ENCODE assay signal across 8 cellular contexts in the genomic region with DNA sequence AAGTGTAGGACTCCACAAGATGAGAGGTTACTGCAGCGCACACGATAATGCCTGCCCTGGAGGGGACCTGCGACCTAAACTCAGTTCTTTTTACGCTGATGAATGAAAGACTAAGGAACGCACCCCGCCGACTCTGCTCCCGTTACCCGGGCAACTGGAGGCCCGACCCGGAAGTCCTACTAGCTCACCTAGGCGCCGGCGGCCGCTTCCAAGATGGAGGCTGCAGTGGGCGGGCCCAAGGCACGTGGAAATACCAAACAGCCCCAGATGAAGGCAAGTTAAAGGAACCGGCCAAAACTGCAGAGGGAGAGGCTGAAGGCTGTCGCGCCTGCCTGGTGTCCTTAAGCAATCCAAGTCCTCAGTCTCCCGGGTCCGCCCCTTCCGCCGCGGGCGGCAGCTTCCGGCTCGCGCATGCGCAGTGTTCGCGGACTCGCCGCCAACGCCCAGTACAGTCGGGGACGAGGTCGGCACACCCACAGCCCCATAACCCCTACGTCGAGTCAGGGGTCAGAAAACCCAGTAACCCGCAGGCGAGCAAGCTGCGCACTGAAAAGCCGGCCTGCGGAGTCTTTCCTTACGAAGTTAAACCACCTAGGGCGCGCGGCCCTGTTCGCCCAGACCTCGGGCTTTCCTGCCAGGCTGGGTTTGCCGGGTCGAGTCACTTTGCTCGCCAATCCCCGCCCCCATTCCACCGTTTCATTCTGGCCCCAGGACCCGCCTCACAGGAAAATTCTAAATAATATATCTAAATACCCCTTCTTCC. TPM values are rescaled to one million over a fixed set of nuclear protein-coding genes. Genes with fewer than 3 reads are reported as not detected.
DNase-seq lines count a peak whose midpoint lies in the region; ATAC-seq and TF ChIP-seq lines count a peak whose summit lies in the region.

Gene SETD4 (minus strand): TSS at position 368 of the 763 bp plus-strand sequence. CDS start 1,638 bp downstream, outside the sequence.

- peak within 1 kb of the TSS; percentile 85 for H3K4ac ChIP-seq in IMR-90 (ENCODE audit: low read depth, low read length)

- peak within 1 kb of the TSS; percentile 74 for H4K5ac ChIP-seq in IMR-90 (ENCODE audit: low read depth, low read length)

- peak within 1 kb of the TSS; percentile 82 for H3K4me2 ChIP-seq in IMR-90 (ENCODE audit: low read depth, low read length)

- dilution Hi-C loops in IMR-90 (cut with HindIII; ENCODE audit: low sequenced_read_pairs, unreplicated experiment): no loop called here

- peak within 1 kb of the TSS; percentile 84 for H2BK120ac ChIP-seq in IMR-90 (ENCODE audit: low read depth, low read length)

- in situ Hi-C loops in IMR-90 (cut with MboI; ENCODE audit: low sequenced_read_pairs): no loop called here

- TF ChIP-seq POLR2A in IMR-90 (IDR thresholded peaks at IDR 0.05; ENCODE audit: low read depth, low read length): peak; percentile 48; the same call in 1 of the 2 replicates

- 0% methylated on average over 24 of the region's 57 CpGs; no CpG with 5 or more reads in 1 of the 2 experiments for WGBS in IMR-90 (ENCODE audit: extremely low coverage in 2 of 2, insufficient read length in 1 of 2), 2 experiments

- intact Hi-C loops in IMR-90 (cut with micrococcal nuclease): loop anchor here (1.0 to 5.0 kb wide), 2 partner anchors 52 to 262 kb away; partner anchors contain the start of gene MORC3

- H3K56ac ChIP-seq in IMR-90 (ENCODE audit: extremely low read depth, insufficient read depth, low read length): peak within 1 kb of the TSS; percentile 71

- no TSS peak for BruUV-seq in IMR-90 (replicated peaks; lab: Mats Ljungman, UMichigan)

- no peak for TF ChIP-seq CTCF in IMR-90 (conservative IDR thresholded peaks at IDR 0.05; ENCODE audit: low read depth, low read length)

- peaks cover 19% of the 10 kb centered on the region for H3K36me3 ChIP-seq in IMR-90 (ENCODE audit: control insufficient read depth, insufficient read depth, low read length)

- H3K9ac ChIP-seq in IMR-90 (ENCODE audit: low read depth, low read length): peak within 1 kb of the TSS; percentile 75

- peaks cover 21 to 34% of the 10 kb centered on the region in 2 experiments for H3K79me1 ChIP-seq in IMR-90 (ENCODE audit: low read depth in 1 of 2, low read length in 2 of 2)

- H4K91ac ChIP-seq in IMR-90 (ENCODE audit: insufficient read depth, low read depth, low read length): peak within 1 kb of the TSS; percentile 86

- DNase-seq in DMS 273 (lab: John Stamatoyannopoulos, UW; ENCODE audit: unreplicated experiment) (peak; percentile 95), IMR-90 (peak; percentile 92), OCI-M1 (lab: John Stamatoyannopoulos, UW) (peak; percentile 99), activated T-cell treated with anti-CD3 and anti-CD28 coated beads for 24 hours (ENCODE audit: low read depth) (peak; percentile 92), epithelial cell of prostate (ENCODE audit: low read depth, low spot score) (peak; percentile 81), mucosa of gallbladder (ENCODE audit: low spot score) (peak; percentile 93)
- peak; percentile 82 to 90 for DNase-seq in stimulated activated CD8-positive, alpha-beta memory T cell treated with anti-CD3 and anti-CD28 coated beads, Interleukin-4, amount 100 ng/mL, for 4 hours (ENCODE audit: low read depth in 2 of 2, low spot score in 1 of 2)

- peak within 1 kb of the TSS; percentile 47 for H2BK20ac ChIP-seq in IMR-90 (ENCODE audit: low read depth, low read length)

- peak within 1 kb of the TSS; percentile 96 for H2AFZ ChIP-seq in IMR-90 (replicated peaks; ENCODE audit: low read length, poor library complexity)

- H2AK5ac ChIP-seq in IMR-90 (ENCODE audit: low read depth, low read length): peak within 1 kb of the TSS; percentile 68

- H3K27ac ChIP-seq in IMR-90 (ENCODE audit: insufficient read depth, low read length): peak within 1 kb of the TSS; percentile 70
- H3K27ac ChIP-seq in epithelial cell of prostate: peak within 1 kb of the TSS; percentile 93

- H3K14ac ChIP-seq in IMR-90 (replicated peaks; ENCODE audit: low read depth, low read length): peak within 1 kb of the TSS; percentile 95

- no peaks in the 10 kb centered on the region for H3K9me3 ChIP-seq in IMR-90 (ENCODE audit: control insufficient read depth, insufficient read depth, low read length)

- TF ChIP-seq RAD21 in IMR-90 (IDR thresholded peaks at IDR 0.05; ENCODE audit: low read length): no peak

- peaks cover 6% of the 10 kb centered on the region; the same call in 1 of the 2 replicates for H4K20me1 ChIP-seq in IMR-90 (ENCODE audit: insufficient read depth, low read length)

- peak within 1 kb of the TSS; percentile 86 for H3K4me3 ChIP-seq in IMR-90 (ENCODE audit: insufficient read depth, low read depth, low read length)

- H3K27me3 ChIP-seq in IMR-90 (ENCODE audit: control insufficient read depth, insufficient read depth, low read length): no peaks in the 10 kb centered on the region

- POLR2A ChIA-PET in IMR-90 (lab: Charles Lee; ENCODE audit: unreplicated experiment): interaction anchor here (1.0 to 1.1 kb wide), 2 partner anchors 9 to 75 kb away, joined by 3 to 7 read pairs; partner anchors contain the start of gene CBR1

- peak; percentile 85 for ATAC-seq in GM21528 (IDR thresholded peaks at IDR 0.05; ENCODE audit: low FRiP score, unreplicated experiment)
- peak; percentile 94 for ATAC-seq in IMR-90 (ENCODE audit: low read depth)

- H2AK9ac ChIP-seq in IMR-90 (replicated peaks; ENCODE audit: low read depth, low read length, poor library complexity): peak within 1 kb of the TSS; percentile 75

- peak within 1 kb of the TSS; percentile 46; the same call in 2 of the 3 replicates for H2BK15ac ChIP-seq in IMR-90 (ENCODE audit: low read depth, low read length)

- peak within 1 kb of the TSS; percentile 78 for H3K23ac ChIP-seq in IMR-90 (ENCODE audit: low read depth, low read length)

- H4K8ac ChIP-seq in IMR-90 (ENCODE audit: low read depth in 2 of 2, low read length in 2 of 2): peak within 1 kb of the TSS; percentile 90 to 94

- H3K4me1 ChIP-seq in IMR-90 (ENCODE audit: control insufficient read depth, insufficient read depth, low read length): no peaks in the 10 kb centered on the region

- peak within 1 kb of the TSS; percentile 75 for H2BK5ac ChIP-seq in IMR-90 (ENCODE audit: low read depth, low read length, poor library complexity, severe bottlenecking)

- CTCF ChIA-PET in IMR-90 (lab: Yijun Ruan, JAX): no interaction called here

- H3K18ac ChIP-seq in IMR-90 (ENCODE audit: low read depth, low read length): peak within 1 kb of the TSS; percentile 43

- peaks cover 6% of the 10 kb centered on the region for H3K9me1 ChIP-seq in IMR-90 (ENCODE audit: insufficient read depth, low read length)

TF ChIP-seq in IMR-90, 13 proteins besides CTCF, POLR2A, EP300 and RAD21:
- TF ChIP-seq NFE2L2 (IDR thresholded peaks at IDR 0.05; ENCODE audit: low read depth, low read length) (no peak), MAZ (IDR thresholded peaks at IDR 0.05; ENCODE audit: borderline replicate concordance, low read depth, low read length) (no peak), BHLHE40 (IDR thresholded peaks at IDR 0.05; ENCODE audit: low read depth, low read length) (peak; percentile 50; the same call in 1 of the 2 replicates), RFX5 (IDR thresholded peaks at IDR 0.05; ENCODE audit: low read depth, low read length) (no peak), USF2 (IDR thresholded peaks at IDR 0.05; ENCODE audit: low read depth, low read length) (no peak), CEBPB (IDR thresholded peaks at IDR 0.05; ENCODE audit: low read depth, low read length) (peak; percentile 88), MXI1 (IDR thresholded peaks at IDR 0.05; ENCODE audit: borderline replicate concordance, low read depth, low read length) (peak; percentile 88), SMC3 (IDR thresholded peaks at IDR 0.05; ENCODE audit: low read depth, low read length) (no peak; the same call in 1 of the 2 replicates), RCOR1 (IDR thresholded peaks at IDR 0.05; ENCODE audit: insufficient replicate concordance, low read length) (no peak)
- TF ChIP-seq, protein P1, sequence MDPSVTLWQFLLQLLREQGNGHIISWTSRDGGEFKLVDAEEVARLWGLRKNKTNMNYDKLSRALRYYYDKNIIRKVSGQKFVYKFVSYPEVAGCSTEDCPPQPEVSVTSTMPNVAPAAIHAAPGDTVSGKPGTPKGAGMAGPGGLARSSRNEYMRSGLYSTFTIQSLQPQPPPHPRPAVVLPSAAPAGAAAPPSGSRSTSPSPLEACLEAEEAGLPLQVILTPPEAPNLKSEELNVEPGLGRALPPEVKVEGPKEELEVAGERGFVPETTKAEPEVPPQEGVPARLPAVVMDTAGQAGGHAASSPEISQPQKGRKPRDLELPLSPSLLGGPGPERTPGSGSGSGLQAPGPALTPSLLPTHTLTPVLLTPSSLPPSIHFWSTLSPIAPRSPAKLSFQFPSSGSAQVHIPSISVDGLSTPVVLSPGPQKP (IDR thresholded peaks at IDR 0.05; ENCODE audit: borderline replicate concordance, low read depth, low read length): no peak
TF ChIP-seq in IMR-90: peak in this region for 3.

RNA-seq across cellular contexts. Expression of gene SETD4, which starts in this region (rescaled TPM):
- total RNA-seq in IMR-90 (2012; rRNA removed) (7.5 and 9.5 TPM in 2 replicates), mucosa of gallbladder (25.1 TPM)
- polyA plus RNA-seq in IMR-90 (2012; rRNA removed): 7.7 and 11.4 TPM in 2 replicates
- polyA plus RNA-seq in IMR-90 (2012; cell fraction: cytosol; rRNA removed): 2.6 and 3.6 TPM in 2 replicates
- polyA plus RNA-seq in IMR-90 (2012; cell fraction: nucleus; rRNA removed; ENCODE audit: low replicate concordance): 18.4 and 35.9 TPM in 2 replicates

Comparison
In these comparisons a context has a peak if more than half of its experiments do, and no peak if none do; other contexts are left out.
1. Peak in every context shown above with its lines: DNase-seq, ATAC-seq, H3K4me3 ChIP-seq and H3K27ac ChIP-seq.